In genomic region chr9:131578778-131579504, GRCh38 we compare ENCODE assay signal across 9 cellular contexts. TPM values are rescaled to one million over a fixed set of nuclear protein-coding genes. Genes with fewer than 3 reads are reported as not detected.
A peak's percentile ranks its signal among the peaks of the same experiment; 100 is the strongest.
DNase-seq lines count a peak whose midpoint lies in the region; ATAC-seq and TF ChIP-seq lines count a peak whose summit lies in the region.
"Had no signal": no experiment of that assay in that cellular context is flagged by ENCODE, and none has a peak within 500 bp of the region (broad histone marks: within the 10 kb centered on the region; RNA-seq: fewer than 3 reads in every experiment).

No MANE protein-coding gene starts in this region.

- peak; percentile 61 for ATAC-seq in HG03108 (IDR thresholded peaks at IDR 0.05; ENCODE audit: unreplicated experiment)

- H3K36me3 Mint-ChIP-seq in mesothelial cell of epicardium, result peaks cover 13% of the 10 kb centered on the region

- no peak overlapping the region for H3K4me3 Mint-ChIP-seq in mesothelial cell of epicardium

- H3K27ac Mint-ChIP-seq in mesothelial cell of epicardium, result no peak overlapping the region

- no peaks in the 10 kb centered on the region for H3K9me3 Mint-ChIP-seq in mesothelial cell of epicardium

- H3K4me3 ChIP-seq in GM12865 (ENCODE audit: low read depth, low read length), result no peak overlapping the region

- peak; percentile 67 for DNase-seq in GM12865 (ENCODE audit: low read depth)
- peak; percentile 43 for DNase-seq in activated effector memory CD4-positive, alpha-beta T cell treated with Interleukin-2 at 50 U/mL for 16 hours
- peak; percentile 79 for DNase-seq in posterior vena cava (ENCODE audit: low spot score)
- no peak for DNase-seq in NCI-H82 treated with DMSO at 0.1 percent for 48 hours (lab: John Stamatoyannopoulos, UW; ENCODE audit: unreplicated experiment)
- DNase-seq in NCI-H2227 treated with DMSO at 0.1 percent for 48 hours (lab: John Stamatoyannopoulos, UW), result no peak
- no peak for DNase-seq in NCI-H446 (lab: John Stamatoyannopoulos, UW)
- DNase-seq in mesothelial cell of epicardium (ENCODE audit: low spot score in 2 of 2, unreplicated experiment in 2 of 2), result no peak

- no peaks in the 10 kb centered on the region for H3K4me1 Mint-ChIP-seq in mesothelial cell of epicardium

- intact Hi-C loops in posterior vena cava (cut with DNase I), result no loop called here

- no peaks in the 10 kb centered on the region for H3K27me3 Mint-ChIP-seq in mesothelial cell of epicardium (ENCODE audit: low read depth)

- TF ChIP-seq CTCF in GM12865 (IDR thresholded peaks at IDR 0.05; ENCODE audit: insufficient read depth, low read depth, low read length, missing control alignments) (no peak), mesothelial cell of epicardium (IDR thresholded peaks at IDR 0.05; ENCODE audit: unreplicated experiment) (no peak)

RNA-seq across cellular contexts. Expression of gene PRRT1B, which starts 33.6 kb away (rescaled TPM):
- total RNA-seq in posterior vena cava, result not detected
- not detected in 3 replicates for total RNA-seq in mesothelial cell of epicardium
- total RNA-seq: urinary bladder had no signal

RNA-seq across cellular contexts. Expression of gene UCK1, which starts 47.9 kb away (rescaled TPM):
- total RNA-seq in posterior vena cava, result 10 to 100 TPM; 16.8 to 18.8 TPM
- total RNA-seq in mesothelial cell of epicardium, result 21.9 to 26.6 TPM (median 23.2 TPM) in 3 replicates

Comparison
In these comparisons a context has a peak if more than half of its experiments do, and no peak if none do; other contexts are left out.
1. DNase-seq: peak in GM12865 (single experiment), activated effector memory CD4-positive, alpha-beta T cell treated with Interleukin-2 at 50 U/mL for 16 hours (single experiment) and posterior vena cava (single experiment); none in NCI-H82 treated with DMSO at 0.1 percent for 48 hours (single experiment), NCI-H2227 treated with DMSO at 0.1 percent for 48 hours (single experiment), NCI-H446 (0 of 2) and mesothelial cell of epicardium (0 of 2).